In genomic region chr1:31058012-31058411, GRCh38 we compare ENCODE assay signal across 20 cellular contexts. TPM values are rescaled to one million over a fixed set of nuclear protein-coding genes. Genes with fewer than 3 reads are reported as not detected.
A peak's percentile ranks its signal among the peaks of the same experiment; 100 is the strongest.
DNase-seq lines count a peak whose midpoint lies in the region; ATAC-seq and TF ChIP-seq lines count a peak whose summit lies in the region.
"Had no signal": no experiment of that assay in that cellular context is flagged by ENCODE, and none has a peak within 500 bp of the region (broad histone marks: within the 10 kb centered on the region; RNA-seq: fewer than 3 reads in every experiment).

No MANE protein-coding gene starts in this region.

- CTCF ChIA-PET in MCF 10A (lab: Yijun Ruan, JAX), result no interaction called here
- CTCF ChIA-PET in T-cell (lab: Charles Lee), result no interaction called here
- CTCF ChIA-PET in RWPE1 (lab: Yijun Ruan, JAX), result interaction anchor here (0.7 kb wide), 1 partner anchor 82 kb away, joined by 5 read pairs; no protein-coding TSS in a partner anchor

- H3K27me3 Mint-ChIP-seq in MCF 10A (ENCODE audit: insufficient read depth, unreplicated experiment) (no peaks in the 10 kb centered on the region), T-cell (no peaks in the 10 kb centered on the region), brain (no peaks in the 10 kb centered on the region)
- no peaks in the 10 kb centered on the region for H3K27me3 Mint-ChIP-seq in stimulated activated naive CD8-positive, alpha-beta T cell treated with anti-CD3 and anti-CD28 coated beads, Interleukin-15, amount 100 ng/mL, for 72 hours
- H3K27me3 Mint-ChIP-seq: IgD-negative memory B cell had no signal

- TF ChIP-seq CTCF in MCF 10A (IDR thresholded peaks at IDR 0.05; ENCODE audit: unreplicated experiment), result no peak
- TF ChIP-seq CTCF in breast epithelium (IDR thresholded peaks at IDR 0.05), result no peak
- TF ChIP-seq CTCF in brain (conservative IDR thresholded peaks at IDR 0.05), result no peak
- TF ChIP-seq CTCF in RWPE1 (conservative IDR thresholded peaks at IDR 0.05; ENCODE audit: low read depth), result no peak

- H3K36me3 Mint-ChIP-seq in MCF 10A (ENCODE audit: insufficient read depth, unreplicated experiment) (peaks cover 67% of the 10 kb centered on the region), T-cell (peaks cover 36% of the 10 kb centered on the region), brain (peaks cover 79% of the 10 kb centered on the region)
- H3K36me3 Mint-ChIP-seq: IgD-negative memory B cell had no signal

- no peak for DNase-seq in MCF 10A (ENCODE audit: unreplicated experiment)
- no peak for DNase-seq in breast epithelium (ENCODE audit: low spot score in 2 of 2)
- no peak for DNase-seq in T-cell
- DNase-seq in stimulated activated naive CD8-positive, alpha-beta T cell treated with anti-CD3 and anti-CD28 coated beads, Interleukin-15, amount 100 ng/mL, for 72 hours, result no peak
- no peak for DNase-seq in RWPE1 (ENCODE audit: low spot score)
- no peak for DNase-seq in stimulated activated CD4-positive, alpha-beta T cell treated with anti-CD3 and anti-CD28 coated beads, Interleukin-4, amount 100 ng/mL, for 4 hours
- DNase-seq: activated CD4-positive, CD25-positive, alpha-beta regulatory T cell; amygdala; cerebellar nuclear complex; effector CD8-positive, alpha-beta T cell; left ventricle myocardium superior; NCI-H187; NCI-H446 treated with DMSO at 0.1 percent for 48 hours; stimulated activated CD4-positive, alpha-beta T cell treated with anti-CD3 and anti-CD28 coated beads, Interleukin-2, amount 100 ng/mL, for 24 hours; substantia nigra; SW 1271; uterus had no signal

- intact Hi-C loops in MCF 10A (cut with micrococcal nuclease) (no loop called here), breast epithelium (cut with DNase I; ENCODE audit: low total_unique reads) (no loop called here)

- no peak overlapping the region for H3K4me3 ChIP-seq in breast epithelium
- H3K4me3 ChIP-seq: uterus had no signal

- H3K27ac ChIP-seq in breast epithelium (no peak overlapping the region), RWPE1 (no peak overlapping the region)
- H3K27ac ChIP-seq: uterus had no signal

- TSS peak; percentile 3 for BruUV-seq in MCF 10A (replicated peaks; lab: Mats Ljungman, UMichigan)

- H3K4me1 ChIP-seq in breast epithelium, result peaks cover 0 to 10% of the 10 kb centered on the region in 2 donors

- peak; percentile 37 to 76 (median 62) for ATAC-seq in T-cell (replicated peaks in 1 of 4)
- ATAC-seq in stimulated activated naive CD8-positive, alpha-beta T cell treated with anti-CD3 and anti-CD28 coated beads, Interleukin-15, amount 100 ng/mL, for 72 hours, result no peak
- ATAC-seq in GM18870 (IDR thresholded peaks at IDR 0.05; ENCODE audit: unreplicated experiment), result no peak
- ATAC-seq: left ventricle myocardium superior had no signal

- H3K9me3 Mint-ChIP-seq in MCF 10A (ENCODE audit: unreplicated experiment) (no peaks in the 10 kb centered on the region), T-cell (no peaks in the 10 kb centered on the region), brain (no peaks in the 10 kb centered on the region)
- H3K9me3 Mint-ChIP-seq in stimulated activated naive CD8-positive, alpha-beta T cell treated with anti-CD3 and anti-CD28 coated beads, Interleukin-15, amount 100 ng/mL, for 72 hours, result no peaks in the 10 kb centered on the region
- H3K9me3 Mint-ChIP-seq: IgD-negative memory B cell had no signal

- peaks cover 28% of the 10 kb centered on the region for H3K4me1 Mint-ChIP-seq in MCF 10A (ENCODE audit: insufficient read depth, unreplicated experiment)
- peaks cover 67 to 76% (median 72%) of the 10 kb centered on the region in 3 donors for H3K4me1 Mint-ChIP-seq in T-cell
- peaks cover 89% of the 10 kb centered on the region for H3K4me1 Mint-ChIP-seq in brain
- peaks cover 83% of the 10 kb centered on the region for H3K4me1 Mint-ChIP-seq in stimulated activated naive CD8-positive, alpha-beta T cell treated with anti-CD3 and anti-CD28 coated beads, Interleukin-15, amount 100 ng/mL, for 72 hours

- no peak overlapping the region for H3K27ac Mint-ChIP-seq in MCF 10A (ENCODE audit: low read depth, unreplicated experiment)
- H3K27ac Mint-ChIP-seq in T-cell, result peak overlapping the region; percentile 29 to 78
- H3K27ac Mint-ChIP-seq in brain, result peak overlapping the region in 2 of 5 experiments; percentile 12 to 29
- H3K27ac Mint-ChIP-seq in stimulated activated naive CD8-positive, alpha-beta T cell treated with anti-CD3 and anti-CD28 coated beads, Interleukin-15, amount 100 ng/mL, for 72 hours, result peak overlapping the region in 1 of 2 donors; percentile 86

- POLR2A ChIA-PET in MCF 10A (lab: Yijun Ruan, JAX), result no interaction called here
- POLR2A ChIA-PET in T-cell (lab: Charles Lee), result no interaction called here
- POLR2A ChIA-PET in RWPE1 (lab: Yijun Ruan, JAX; ENCODE audit: low non-redundant PET), result no interaction called here

- H3K36me3 ChIP-seq in breast epithelium, result peaks cover 3% of the 10 kb centered on the region
- H3K36me3 ChIP-seq: uterus had no signal

- no peaks in the 10 kb centered on the region for H3K9me3 ChIP-seq in breast epithelium
- H3K9me3 ChIP-seq: uterus had no signal

- no peaks in the 10 kb centered on the region for H3K27me3 ChIP-seq in breast epithelium
- H3K27me3 ChIP-seq: uterus had no signal

- no peak for TF ChIP-seq POLR2A in breast epithelium (IDR thresholded peaks at IDR 0.05)

- H3K4me3 Mint-ChIP-seq in MCF 10A (ENCODE audit: unreplicated experiment), result no peak overlapping the region
- H3K4me3 Mint-ChIP-seq in T-cell, result peak overlapping the region; percentile 36 to 79 (median 53)
- peak overlapping the region in 4 of 5 experiments; percentile 1 to 68 (median 14) for H3K4me3 Mint-ChIP-seq in brain
- peak overlapping the region; percentile 4 to 29 for H3K4me3 Mint-ChIP-seq in stimulated activated naive CD8-positive, alpha-beta T cell treated with anti-CD3 and anti-CD28 coated beads, Interleukin-15, amount 100 ng/mL, for 72 hours

RNA-seq across cellular contexts. Expression of gene PUM1, which starts 7.5 kb away (rescaled TPM):
- 107 and 110 TPM in 2 replicates for total RNA-seq in MCF 10A (2022)
- total RNA-seq in breast epithelium, result 100 to 1,000 TPM in 2 of 3 donors, 10 to 100 TPM in 1; 93.8 to 149 (median 116) TPM
- 100 to 1,000 TPM; 146 to 229 (median 154) TPM for total RNA-seq in T-cell
- polyA plus RNA-seq in brain (ENCODE audit: insufficient read depth, low read depth, low replicate concordance), result 76.2 TPM

Comparison
In these comparisons a context has a peak if more than half of its experiments do, and no peak if none do; other contexts are left out.
1. ATAC-seq: peak in T-cell (4 of 4); none in stimulated activated naive CD8-positive, alpha-beta T cell treated with anti-CD3 and anti-CD28 coated beads, Interleukin-15, amount 100 ng/mL, for 72 hours (single experiment) and GM18870 (single experiment).